21 cellular contexts compared by ENCODE assay signal in genomic region chr7:116400526-116400925, GRCh38.
DNase-seq lines count a peak whose midpoint lies in the region; ATAC-seq, FAIRE-seq and TF ChIP-seq lines count a peak whose summit lies in the region.
"Had no signal": no experiment of that assay in that cellular context is flagged by ENCODE, and none has a peak within 500 bp of the region (broad histone marks: within the 10 kb centered on the region; RNA-seq: fewer than 3 reads in every experiment).

No MANE protein-coding gene starts in this region.

- H3K4me3 ChIP-seq in A549 (no peak overlapping the region), IMR-90 (ENCODE audit: insufficient read depth, low read depth, low read length) (no peak overlapping the region), mesenchymal stem cell (ENCODE audit: insufficient read depth in 1 of 2, low read depth in 1 of 2, low read length in 2 of 2) (no peak overlapping the region), gastrocnemius medialis (no peak overlapping the region)
- H3K4me3 ChIP-seq: BLaER1, K562 had no signal

- H4K20me1 ChIP-seq in IMR-90 (ENCODE audit: insufficient read depth, low read length): no peaks in the 10 kb centered on the region
- H4K20me1 ChIP-seq: BLaER1 had no signal

- H3K79me1 ChIP-seq in IMR-90 (ENCODE audit: low read depth in 1 of 2, low read length in 2 of 2): no peaks in the 10 kb centered on the region
- H3K79me1 ChIP-seq in mesenchymal stem cell (replicated peaks; ENCODE audit: low read length, poor library complexity, severe bottlenecking): no peaks in the 10 kb centered on the region

- dilution Hi-C loops in IMR-90 (cut with HindIII; ENCODE audit: low sequenced_read_pairs, unreplicated experiment): no loop called here

- ATAC-seq in A549 (no peak), IMR-90 (ENCODE audit: low read depth) (no peak), gastrocnemius medialis (no peak), GM18505 (IDR thresholded peaks at IDR 0.05; ENCODE audit: unreplicated experiment) (no peak)
- ATAC-seq in activated CD8-positive, alpha-beta T cell treated with anti-CD3 and anti-CD28 coated beads for 36 hours: no peak
- ATAC-seq: CD8-positive, alpha-beta T cell; K562 had no signal

- H4K91ac ChIP-seq in IMR-90 (ENCODE audit: insufficient read depth, low read depth, low read length) (peak overlapping the region; percentile 25; the same call in 1 of the 2 replicates), mesenchymal stem cell (ENCODE audit: low read length) (no peak overlapping the region)

- no peaks in the 10 kb centered on the region for H3K27me3 ChIP-seq in IMR-90 (ENCODE audit: control insufficient read depth, insufficient read depth, low read length)
- H3K27me3 ChIP-seq in mesenchymal stem cell (ENCODE audit: control insufficient read depth in 1 of 2, insufficient read depth in 1 of 2, low read length in 2 of 2): no peaks in the 10 kb centered on the region
- H3K27me3 ChIP-seq in gastrocnemius medialis: no peaks in the 10 kb centered on the region
- H3K27me3 ChIP-seq: BLaER1 had no signal

- peaks cover 3% of the 10 kb centered on the region for H3K9me3 Mint-ChIP-seq in activated CD8-positive, alpha-beta T cell treated with anti-CD3 and anti-CD28 coated beads for 36 hours

- WGBS in A549 (ENCODE audit: missing lambda C conversion rate): 92% methylated on average over 3 of the region's 3 CpGs
- WGBS in IMR-90 (ENCODE audit: extremely low coverage in 2 of 2, insufficient read length in 1 of 2), 2 experiments: no CpG with 5 or more reads among the region's 3 CpGs
- WGBS in mesenchymal stem cell: 98% methylated on average over 2 of the region's 3 CpGs

- TF ChIP-seq POLR2A in A549 (IDR thresholded peaks at IDR 0.05; ENCODE audit: low read length) (no peak), IMR-90 (IDR thresholded peaks at IDR 0.05; ENCODE audit: low read depth, low read length) (no peak), gastrocnemius medialis (IDR thresholded peaks at IDR 0.05) (no peak), GM18505 (IDR thresholded peaks at IDR 0.05; ENCODE audit: borderline replicate concordance, extremely low read depth, insufficient read depth, insufficient read length) (no peak)

- H3K27ac ChIP-seq in A549 (peak overlapping the region; percentile 37 to 73; a peak in 5 of 6 replicates), IMR-90 (ENCODE audit: insufficient read depth, low read length) (no peak overlapping the region), mesenchymal stem cell (ENCODE audit: low read length, poor library complexity, severe bottlenecking) (no peak overlapping the region), gastrocnemius medialis (no peak overlapping the region)
- H3K27ac ChIP-seq: BLaER1 had no signal

- H3K4me2 ChIP-seq in A549: no peak overlapping the region
- H3K4me2 ChIP-seq in IMR-90 (ENCODE audit: low read depth, low read length): no peak overlapping the region
- no peak overlapping the region for H3K4me2 ChIP-seq in mesenchymal stem cell (ENCODE audit: low read length, poor library complexity, severe bottlenecking)
- H3K4me2 ChIP-seq: BLaER1 had no signal

- no peak overlapping the region for H3K56ac ChIP-seq in IMR-90 (ENCODE audit: extremely low read depth, insufficient read depth, low read length)

- H3K36me3 Mint-ChIP-seq in activated CD8-positive, alpha-beta T cell treated with anti-CD3 and anti-CD28 coated beads for 36 hours (ENCODE audit: low read depth): no peaks in the 10 kb centered on the region
- H3K36me3 Mint-ChIP-seq: CD8-positive, alpha-beta T cell had no signal

- TF ChIP-seq CTCF in A549 (IDR thresholded peaks at IDR 0.05): no peak
- TF ChIP-seq CTCF in IMR-90 (conservative IDR thresholded peaks at IDR 0.05; ENCODE audit: low read depth, low read length): no peak
- no peak for TF ChIP-seq CTCF in gastrocnemius medialis (IDR thresholded peaks at IDR 0.05 in 4 of 5, conservative IDR thresholded peaks at IDR 0.05 in 1 of 5)
- TF ChIP-seq CTCF in activated CD8-positive, alpha-beta T cell treated with anti-CD3 and anti-CD28 coated beads for 36 hours (IDR thresholded peaks at IDR 0.05): no peak

- BruUV-seq in IMR-90 (replicated peaks; lab: Mats Ljungman, UMichigan): no TSS peak

- no peak overlapping the region for H4K5ac ChIP-seq in IMR-90 (ENCODE audit: low read depth, low read length)

- peaks cover 9% of the 10 kb centered on the region; the same call in 2 of the 3 replicates for H3K9me3 ChIP-seq in A549
- peaks cover 2% of the 10 kb centered on the region; the same call in 1 of the 2 replicates for H3K9me3 ChIP-seq in IMR-90 (ENCODE audit: control insufficient read depth, insufficient read depth, low read length)
- peaks cover 3% of the 10 kb centered on the region for H3K9me3 ChIP-seq in mesenchymal stem cell (ENCODE audit: control insufficient read depth, low read length)
- no peaks in the 10 kb centered on the region for H3K9me3 ChIP-seq in gastrocnemius medialis
- H3K9me3 ChIP-seq: BLaER1 had no signal

- H3K4ac ChIP-seq in IMR-90 (ENCODE audit: low read depth, low read length) (peak overlapping the region; percentile 37; the same call in 1 of the 2 replicates), mesenchymal stem cell (ENCODE audit: low read depth in 1 of 2, low read length in 2 of 2) (no peak overlapping the region)

- peak overlapping the region in 1 of 2 experiments; percentile 24 for H2BK12ac ChIP-seq in mesenchymal stem cell (ENCODE audit: low read length in 2 of 2)

- CTCF ChIA-PET in A549 (lab: Yijun Ruan, JAX) (interaction anchor here (0.7 to 1.4 kb wide), 4 partner anchors 141 to 188 kb away, joined by 3 to 4 read pairs (median 3); no protein-coding TSS in a partner anchor), IMR-90 (lab: Yijun Ruan, JAX) (no interaction called here)
- CTCF ChIA-PET in activated CD8-positive, alpha-beta T cell treated with anti-CD3 and anti-CD28 coated beads for 36 hours (lab: Charles Lee): no interaction called here

- H2BK120ac ChIP-seq in IMR-90 (ENCODE audit: low read depth, low read length) (peak overlapping the region; percentile 35), mesenchymal stem cell (ENCODE audit: low read depth, low read length) (no peak overlapping the region)

- H2AK5ac ChIP-seq in IMR-90 (ENCODE audit: low read depth, low read length) (peak overlapping the region; percentile 30; the same call in 1 of the 2 replicates), mesenchymal stem cell (ENCODE audit: low read length, severe bottlenecking) (peak overlapping the region; percentile 49)

- H3K4me1 ChIP-seq in A549 (peaks cover 46% of the 10 kb centered on the region), IMR-90 (ENCODE audit: control insufficient read depth, insufficient read depth, low read length) (peaks cover 4% of the 10 kb centered on the region), mesenchymal stem cell (ENCODE audit: control insufficient read depth, insufficient read depth, low read depth, low read length) (no peaks in the 10 kb centered on the region), gastrocnemius medialis (peaks cover 0 to 8% of the 10 kb centered on the region in 2 donors)
- H3K4me1 ChIP-seq: BLaER1 had no signal

- H2BK20ac ChIP-seq in IMR-90 (ENCODE audit: low read depth, low read length): peak overlapping the region; percentile 8

- peaks cover 9% of the 10 kb centered on the region for H3K27me3 Mint-ChIP-seq in activated CD8-positive, alpha-beta T cell treated with anti-CD3 and anti-CD28 coated beads for 36 hours

- H2BK5ac ChIP-seq in IMR-90 (ENCODE audit: low read depth, low read length, poor library complexity, severe bottlenecking): no peak overlapping the region
- no peak overlapping the region for H2BK5ac ChIP-seq in mesenchymal stem cell (ENCODE audit: low read depth, low read length, poor library complexity, severe bottlenecking)

- no peak overlapping the region for H3K27ac Mint-ChIP-seq in activated CD8-positive, alpha-beta T cell treated with anti-CD3 and anti-CD28 coated beads for 36 hours
- H3K27ac Mint-ChIP-seq: CD8-positive, alpha-beta T cell had no signal

- DNase-seq in A549 (ENCODE audit: low read depth in 1 of 2, low spot score in 1 of 2) (no peak), IMR-90 (no peak), astrocyte of the hippocampus (ENCODE audit: low read depth, low spot score) (peak; percentile 34), mesenchymal stem cell (no peak), gastrocnemius medialis (no peak)
- no peak for DNase-seq in activated CD4-positive, CD25-positive, alpha-beta regulatory T cell treated with anti-CD3 and anti-CD28 coated beads, Interleukin-2, amount 50 U/mL, for 72 hours
- DNase-seq in activated CD8-positive, alpha-beta T cell treated with anti-CD3 and anti-CD28 coated beads for 36 hours: no peak
- DNase-seq: Calu3; CD8-positive, alpha-beta T cell; DMS53; MV-4-11; NCI-H1417; NCI-H187; NCI-H2227 treated with DMSO at 0.1 percent for 48 hours; NCI-H524 treated with DMSO at 0.1 percent for 48 hours had no signal

- H2AFZ ChIP-seq in IMR-90 (replicated peaks; ENCODE audit: low read length, poor library complexity) (no peak overlapping the region), mesenchymal stem cell (ENCODE audit: low read depth, low read length) (no peak overlapping the region)

- no peak overlapping the region for H2AK9ac ChIP-seq in IMR-90 (replicated peaks; ENCODE audit: low read depth, low read length, poor library complexity)

- POLR2A ChIA-PET in A549 (lab: Yijun Ruan, JAX) (interaction anchor here (0.6 to 1.0 kb wide), 3 partner anchors 126 to 141 kb away, joined by 3 to 4 read pairs (median 4); no protein-coding TSS in a partner anchor), IMR-90 (lab: Charles Lee; ENCODE audit: unreplicated experiment) (no interaction called here)
- POLR2A ChIA-PET in activated CD8-positive, alpha-beta T cell treated with anti-CD3 and anti-CD28 coated beads for 36 hours (lab: Charles Lee): no interaction called here

- no peak overlapping the region for H3K4me3 Mint-ChIP-seq in activated CD8-positive, alpha-beta T cell treated with anti-CD3 and anti-CD28 coated beads for 36 hours
- H3K4me3 Mint-ChIP-seq: CD8-positive, alpha-beta T cell had no signal

- H3K14ac ChIP-seq in IMR-90 (replicated peaks; ENCODE audit: low read depth, low read length): no peak overlapping the region; the same call in 1 of the 2 replicates
- H3K14ac ChIP-seq in mesenchymal stem cell (ENCODE audit: low read length in 2 of 2): no peak overlapping the region

- H3K4me1 Mint-ChIP-seq in activated CD8-positive, alpha-beta T cell treated with anti-CD3 and anti-CD28 coated beads for 36 hours (ENCODE audit: low read depth): no peaks in the 10 kb centered on the region

- intact Hi-C loops in IMR-90 (cut with micrococcal nuclease) (no loop called here), gastrocnemius medialis (cut with DNase I; ENCODE audit: low total_unique reads) (no loop called here)
- intact Hi-C loops in activated CD8-positive, alpha-beta T cell treated with anti-CD3 and anti-CD28 coated beads for 36 hours (cut with micrococcal nuclease): no loop called here

- H3K9ac ChIP-seq in IMR-90 (ENCODE audit: low read depth, low read length) (no peak overlapping the region), mesenchymal stem cell (ENCODE audit: low read length) (no peak overlapping the region)
- H3K9ac ChIP-seq: BLaER1 had no signal

- TF ChIP-seq RAD21 in A549 (conservative IDR thresholded peaks at IDR 0.05 in 1 of 2, IDR thresholded peaks at IDR 0.05 in 1 of 2) (no peak), IMR-90 (IDR thresholded peaks at IDR 0.05; ENCODE audit: low read length) (no peak)

- H3K9me1 ChIP-seq in IMR-90 (ENCODE audit: insufficient read depth, low read length): no peaks in the 10 kb centered on the region

- H3K36me3 ChIP-seq in IMR-90 (ENCODE audit: control insufficient read depth, insufficient read depth, low read length): no peaks in the 10 kb centered on the region
- H3K36me3 ChIP-seq in mesenchymal stem cell (ENCODE audit: control insufficient read depth in 1 of 2, insufficient read depth in 2 of 2, low read depth in 1 of 2, low read length in 2 of 2): no peaks in the 10 kb centered on the region
- H3K36me3 ChIP-seq in gastrocnemius medialis: no peaks in the 10 kb centered on the region
- H3K36me3 ChIP-seq: BLaER1 had no signal

- no peak overlapping the region; the same call in 1 of the 2 replicates for H3K18ac ChIP-seq in IMR-90 (ENCODE audit: low read depth, low read length)
- H3K18ac ChIP-seq in mesenchymal stem cell (ENCODE audit: low read depth in 1 of 2, low read length in 2 of 2): no peak overlapping the region

- no peak overlapping the region for H3K23ac ChIP-seq in IMR-90 (ENCODE audit: low read depth, low read length)
- H3K23ac ChIP-seq in mesenchymal stem cell (ENCODE audit: low read length in 2 of 2): no peak overlapping the region

- FAIRE-seq in A549 (lab: Jason Lieb, UNC): no peak
- FAIRE-seq: A204.1, GM12891, GM18507, K562 had no signal

- H2BK15ac ChIP-seq in IMR-90 (ENCODE audit: low read depth, low read length) (peak overlapping the region; percentile 52; the same call in 1 of the 3 replicates), mesenchymal stem cell (ENCODE audit: low read depth, poor library complexity, severe bottlenecking) (no peak overlapping the region)

- no peak for TF ChIP-seq EP300 in A549 (IDR thresholded peaks at IDR 0.05)

- in situ Hi-C loops in IMR-90 (cut with MboI; ENCODE audit: low sequenced_read_pairs): no loop called here
- in situ Hi-C loops in gastrocnemius medialis (cut with MboI; ENCODE audit: low sequenced_read_pairs in 4 of 4): no loop called here

- H4K8ac ChIP-seq in IMR-90 (ENCODE audit: low read depth in 2 of 2, low read length in 2 of 2) (no peak overlapping the region), mesenchymal stem cell (ENCODE audit: low read length) (no peak overlapping the region)

Comparison
In these comparisons a context has a peak if more than half of its experiments do, and no peak if none do; other contexts are left out.
1. H3K27ac ChIP-seq: peak in A549 (2 of 2); none in IMR-90 (single experiment), mesenchymal stem cell (single experiment) and gastrocnemius medialis (0 of 4).